ENCODE assay signal across 8 cellular contexts in genomic region chr3:100254168-100254777, GRCh38. TPM values are rescaled to one million over a fixed set of nuclear protein-coding genes. Genes with fewer than 3 reads are reported as not detected.
DNase-seq lines count a peak whose midpoint lies in the region; ATAC-seq and TF ChIP-seq lines count a peak whose summit lies in the region.

No MANE protein-coding gene starts in this region.

- H3K4me3 ChIP-seq in GM06990 (replicated peaks; ENCODE audit: low read depth, low read length) (no peak overlapping the region), osteoblast (ENCODE audit: insufficient read depth, low read length) (no peak overlapping the region)

- H3K27me3 ChIP-seq in GM06990 (replicated peaks; ENCODE audit: control insufficient read depth, insufficient read depth, low read length) = no peaks in the 10 kb centered on the region
- no peaks in the 10 kb centered on the region for H3K27me3 ChIP-seq in osteoblast (ENCODE audit: insufficient read depth, low read length)

- DNase-seq in ACHN = peak; percentile 62
- no peak for DNase-seq in GM06990 (ENCODE audit: extremely low read depth, insufficient read length)
- DNase-seq in NCI-H510A (lab: John Stamatoyannopoulos, UW) = peak; percentile 11
- peak; percentile 31 for DNase-seq in activated T-helper 1 cell treated with anti-CD3 and anti-CD28 coated beads, Interleukin-12 subunit alpha, Interleukin-12 subunit beta, Interleukin-2, Interleukin-4 antibody, amounts not matched to agents 30 ng/mL and 10 ng/mL and 1 ng/mL, durations not matched to agents 14 hours and 24 hours and 36 hours (ENCODE audit: low spot score)
- peak; percentile 41 for DNase-seq in globus pallidus (ENCODE audit: low spot score)
- DNase-seq in osteoblast (ENCODE audit: insufficient read length, low spot score, missing footprints) = peak; percentile 43

- peak; percentile 75 for ATAC-seq in HG03066 (IDR thresholded peaks at IDR 0.05; ENCODE audit: low read depth, unreplicated experiment)
- ATAC-seq in HG03095 (IDR thresholded peaks at IDR 0.05; ENCODE audit: unreplicated experiment) = no peak

- intact Hi-C loops in activated T-helper 1 cell treated with anti-CD3 and anti-CD28 coated beads, Interleukin-12 subunit alpha, Interleukin-12 subunit beta, Interleukin-2, Interleukin-4 antibody, amounts not matched to agents 30 ng/mL and 10 ng/mL and 1 ng/mL, durations not matched to agents 14 hours and 24 hours and 36 hours (cut with micrococcal nuclease) = loop anchor here (1.0 kb wide), 3 partner anchors 186 to 422 kb away; no protein-coding TSS in a partner anchor

- no peaks in the 10 kb centered on the region for H3K27me3 Mint-ChIP-seq in activated T-helper 1 cell treated with anti-CD3 and anti-CD28 coated beads, Interleukin-12 subunit alpha, Interleukin-12 subunit beta, Interleukin-2, Interleukin-4 antibody, amounts not matched to agents 30 ng/mL and 10 ng/mL and 1 ng/mL, durations not matched to agents 14 hours and 24 hours and 36 hours (ENCODE audit: insufficient read depth)

- TF ChIP-seq CTCF in GM06990 (IDR thresholded peaks at IDR 0.05; ENCODE audit: insufficient read depth, low read length, poor library complexity, severe bottlenecking) (peak; percentile 81), osteoblast (IDR thresholded peaks at IDR 0.05; ENCODE audit: extremely low read depth, low read depth, low read length) (peak; percentile 83)

- H3K9me3 ChIP-seq in osteoblast (ENCODE audit: low read depth, low read length) = no peaks in the 10 kb centered on the region

- H3K4me1 ChIP-seq in osteoblast (ENCODE audit: insufficient read depth, low read length) = peaks cover 27% of the 10 kb centered on the region

- no peak overlapping the region for H2AFZ ChIP-seq in osteoblast (ENCODE audit: low read length)

- no peaks in the 10 kb centered on the region for H3K36me3 ChIP-seq in GM06990 (ENCODE audit: control insufficient read depth, insufficient read depth, low read length)
- no peaks in the 10 kb centered on the region for H3K36me3 ChIP-seq in osteoblast (ENCODE audit: insufficient read depth, low read length)

- no peak overlapping the region for H3K27ac Mint-ChIP-seq in activated T-helper 1 cell treated with anti-CD3 and anti-CD28 coated beads, Interleukin-12 subunit alpha, Interleukin-12 subunit beta, Interleukin-2, Interleukin-4 antibody, amounts not matched to agents 30 ng/mL and 10 ng/mL and 1 ng/mL, durations not matched to agents 14 hours and 24 hours and 36 hours

- peaks cover 5% of the 10 kb centered on the region for H3K4me1 Mint-ChIP-seq in activated T-helper 1 cell treated with anti-CD3 and anti-CD28 coated beads, Interleukin-12 subunit alpha, Interleukin-12 subunit beta, Interleukin-2, Interleukin-4 antibody, amounts not matched to agents 30 ng/mL and 10 ng/mL and 1 ng/mL, durations not matched to agents 14 hours and 24 hours and 36 hours (ENCODE audit: low read depth)

- H3K79me2 ChIP-seq in osteoblast (ENCODE audit: insufficient read depth, low read length) = no peaks in the 10 kb centered on the region

- H3K36me3 Mint-ChIP-seq in activated T-helper 1 cell treated with anti-CD3 and anti-CD28 coated beads, Interleukin-12 subunit alpha, Interleukin-12 subunit beta, Interleukin-2, Interleukin-4 antibody, amounts not matched to agents 30 ng/mL and 10 ng/mL and 1 ng/mL, durations not matched to agents 14 hours and 24 hours and 36 hours (ENCODE audit: low read depth) = peaks cover 11% of the 10 kb centered on the region

- peaks cover 11% of the 10 kb centered on the region for H3K9me3 Mint-ChIP-seq in activated T-helper 1 cell treated with anti-CD3 and anti-CD28 coated beads, Interleukin-12 subunit alpha, Interleukin-12 subunit beta, Interleukin-2, Interleukin-4 antibody, amounts not matched to agents 30 ng/mL and 10 ng/mL and 1 ng/mL, durations not matched to agents 14 hours and 24 hours and 36 hours

- H3K4me2 ChIP-seq in osteoblast (ENCODE audit: insufficient read depth, low read length) = no peak overlapping the region

- in situ Hi-C loops in ACHN (cut with HindIII; ENCODE audit: low pct_ligation_motif_present, low pct_unique_long_range_greater_than_20kb, low sequenced_read_pairs) = no loop called here

- H4K20me1 ChIP-seq in osteoblast (ENCODE audit: insufficient read depth, low read length) = no peaks in the 10 kb centered on the region

- no peak overlapping the region for H3K4me3 Mint-ChIP-seq in activated T-helper 1 cell treated with anti-CD3 and anti-CD28 coated beads, Interleukin-12 subunit alpha, Interleukin-12 subunit beta, Interleukin-2, Interleukin-4 antibody, amounts not matched to agents 30 ng/mL and 10 ng/mL and 1 ng/mL, durations not matched to agents 14 hours and 24 hours and 36 hours

- H3K27ac ChIP-seq in osteoblast (ENCODE audit: low read depth, low read length) = no peak overlapping the region

RNA-seq across cellular contexts. Expression of gene TBC1D23, which starts 6.5 kb away (rescaled TPM):
- 18.3 and 19.0 TPM in 2 replicates for total RNA-seq in activated T-helper 1 cell treated with anti-CD3 and anti-CD28 coated beads, Interleukin-12 subunit alpha, Interleukin-12 subunit beta, Interleukin-2, Interleukin-4 antibody, amounts not matched to agents 30 ng/mL and 10 ng/mL and 1 ng/mL, durations not matched to agents 14 hours and 24 hours and 36 hours
- total RNA-seq in osteoblast = 64.4 and 64.5 TPM in 2 replicates
